In the genomic region with DNA sequence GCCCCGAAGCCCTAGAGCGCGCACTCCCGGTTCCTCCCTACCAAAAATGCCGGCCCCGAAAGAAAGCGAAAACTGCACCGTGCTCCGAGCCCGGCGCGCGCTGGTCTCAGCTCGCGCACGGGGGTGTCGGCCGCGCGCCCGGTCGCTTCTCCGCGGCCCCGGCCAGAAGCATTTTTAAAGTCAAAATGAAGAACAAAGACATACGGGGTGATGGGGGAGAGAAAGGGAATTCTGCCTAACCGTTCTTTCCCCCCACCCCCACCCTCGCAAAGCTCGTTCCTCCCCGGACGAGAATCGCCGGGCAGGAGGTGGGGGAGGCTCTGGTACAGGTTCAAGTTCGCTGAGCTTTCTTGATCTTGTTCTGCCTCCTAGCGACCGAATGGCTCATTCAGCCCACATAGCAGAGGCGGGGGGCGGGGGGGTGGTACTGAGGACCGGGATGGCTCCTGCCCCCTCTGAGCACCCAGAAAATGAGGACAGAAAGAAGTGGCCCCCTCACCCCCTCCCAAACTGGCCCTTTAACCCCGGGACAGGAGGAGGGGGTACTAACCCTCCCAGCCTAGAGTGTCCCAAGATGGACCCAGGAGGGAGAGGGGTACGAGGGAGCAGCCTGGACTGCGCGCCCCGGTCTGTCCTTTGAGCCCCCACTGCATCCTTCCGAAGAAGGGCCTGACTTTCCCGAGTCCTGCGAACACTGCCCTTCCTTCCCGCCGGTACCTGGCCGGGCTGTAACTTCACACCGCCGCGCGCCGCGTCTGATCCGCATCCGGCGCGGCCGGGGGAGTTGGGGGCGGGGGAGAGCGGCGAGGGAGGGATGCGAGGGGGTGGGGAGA, we compare ENCODE assay signal across 8 cellular contexts. TPM values are rescaled to one million over a fixed set of nuclear protein-coding genes. Genes with fewer than 3 reads are reported as not detected.
DNase-seq lines count a peak whose midpoint lies in the region; ATAC-seq and TF ChIP-seq lines count a peak whose summit lies in the region.

No MANE protein-coding gene starts in this region.

- TF ChIP-seq POLR2A in breast epithelium (IDR thresholded peaks at IDR 0.05) = no peak

- DNase-seq in stimulated activated naive CD4-positive, alpha-beta T cell (lab: John Stamatoyannopoulos, UW) = peak; percentile 24 to 58 (median 40)
- no peak for DNase-seq in stimulated activated naive CD4-positive, alpha-beta T cell treated with Interleukin-2 at 50 U/mL for 16 hours (lab: John Stamatoyannopoulos, UW)
- DNase-seq in MV-4-11 (lab: John Stamatoyannopoulos, UW) (peak; percentile 77), SK-N-DZ (ENCODE audit: low spot score) (peak; percentile 86), breast epithelium (ENCODE audit: low spot score in 2 of 2) (peak; percentile 66 to 75), inferior parietal cortex (ENCODE audit: extremely low spot score) (peak; percentile 82)

- no peaks in the 10 kb centered on the region for H3K36me3 ChIP-seq in breast epithelium

- no peaks in the 10 kb centered on the region for H3K4me1 ChIP-seq in breast epithelium

- peak; percentile 37 to 63 (median 41) for TF ChIP-seq CTCF in breast epithelium (IDR thresholded peaks at IDR 0.05)

- ATAC-seq in HG02678 (IDR thresholded peaks at IDR 0.05; ENCODE audit: unreplicated experiment) = peak; percentile 54

- no peaks in the 10 kb centered on the region for H3K27me3 ChIP-seq in breast epithelium

- H3K4me3 ChIP-seq in breast epithelium (peak overlapping the region; percentile 56 to 78 (median 73)), skin epidermis (peak overlapping the region; percentile 44 to 83 (median 61))

- H3K27ac ChIP-seq in breast epithelium = peak overlapping the region; percentile 48 to 76
- H3K27ac ChIP-seq in skin epidermis = peak overlapping the region in 20 of 21 experiments; percentile 68 to 96 (median 86)

- intact Hi-C loops in breast epithelium (cut with DNase I; ENCODE audit: low total_unique reads) = no loop called here

- no peaks in the 10 kb centered on the region for H3K9me3 ChIP-seq in breast epithelium

RNA-seq across cellular contexts. Expression of a gene that starts 3.1 kb away (rescaled TPM):
- 12.0 and 17.2 TPM in 2 replicates for polyA plus RNA-seq in SK-N-DZ (2014; cell fraction: cytosol; rRNA removed)
- polyA plus RNA-seq in SK-N-DZ (2014; cell fraction: nucleus; rRNA removed) = 20.7 and 24.1 TPM in 2 replicates
- 10 to 100 TPM in 1 of 3 donors, 1 to 10 TPM in 1, under 1 TPM in 1; 0.64 to 13.5 (median 6.2) TPM for total RNA-seq in breast epithelium
